Comparison of ENCODE assay signal across 12 cellular contexts in the genomic region with DNA sequence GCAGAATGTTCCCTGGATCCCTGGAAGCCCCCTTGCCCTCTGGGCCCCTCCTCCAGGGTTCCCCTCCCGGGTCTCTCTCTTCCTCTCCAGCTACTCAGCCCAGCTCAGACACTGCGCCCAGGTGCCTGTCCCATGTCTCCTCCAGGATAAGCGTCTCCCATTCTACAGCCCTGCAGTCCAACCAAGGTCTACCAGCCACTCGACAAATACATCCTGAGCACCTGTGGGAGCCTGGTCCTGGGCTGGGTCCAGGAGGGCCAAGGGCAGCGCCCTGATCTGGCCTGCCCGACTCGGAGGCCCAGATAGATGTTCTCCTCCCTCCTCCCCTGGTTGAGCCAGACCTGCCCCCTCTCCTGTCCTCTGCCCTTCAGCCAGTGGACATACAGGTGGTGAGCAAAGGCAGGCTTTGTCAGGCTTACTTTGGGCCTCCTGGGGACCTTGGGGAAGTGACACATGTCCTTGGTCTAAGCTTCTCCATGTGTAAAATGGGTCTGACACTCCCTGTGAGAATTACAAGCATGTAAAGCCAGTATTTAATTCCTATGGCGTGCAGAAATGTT. TPM values are rescaled to one million over a fixed set of nuclear protein-coding genes. Genes with fewer than 3 reads are reported as not detected.
DNase-seq lines count a peak whose midpoint lies in the region; ATAC-seq lines count a peak whose summit lies in the region.
"Had no signal": no experiment of that assay in that cellular context is flagged by ENCODE, and none has a peak within 500 bp of the region (broad histone marks: within the 10 kb centered on the region; RNA-seq: fewer than 3 reads in every experiment).

No MANE protein-coding gene starts in this region.

- H3K9me3 ChIP-seq in mesodermal cell (ENCODE audit: control insufficient read depth, low read length) = no peaks in the 10 kb centered on the region

- 81 to 92% methylated on average over 8 of the region's 8 CpGs for WGBS in mesodermal cell (ENCODE audit: insufficient coverage in 2 of 2), 2 experiments

- ATAC-seq in stimulated activated naive CD8-positive, alpha-beta T cell treated with anti-CD3 and anti-CD28 coated beads, Interleukin-15, Interleukin-2, amounts not matched to agents 100 U/mL and 50 U/mL, for 24 hours = no peak
- no peak for ATAC-seq in GM18520 (IDR thresholded peaks at IDR 0.05; ENCODE audit: unreplicated experiment)

- no peak overlapping the region for H3K27ac Mint-ChIP-seq in stimulated activated naive CD8-positive, alpha-beta T cell treated with anti-CD3 and anti-CD28 coated beads, Interleukin-15, Interleukin-2, amounts not matched to agents 100 ng/mL and 50 ng/mL, for 24 hours
- no peak overlapping the region for H3K27ac Mint-ChIP-seq in activated naive CD8-positive, alpha-beta T cell treated with anti-CD3 and anti-CD28 coated beads for 36 hours

- H3K27me3 Mint-ChIP-seq in stimulated activated naive CD8-positive, alpha-beta T cell treated with anti-CD3 and anti-CD28 coated beads, Interleukin-15, Interleukin-2, amounts not matched to agents 100 ng/mL and 50 ng/mL, for 24 hours = peaks cover 28% of the 10 kb centered on the region
- peaks cover 14% of the 10 kb centered on the region for H3K27me3 Mint-ChIP-seq in activated naive CD8-positive, alpha-beta T cell treated with anti-CD3 and anti-CD28 coated beads for 36 hours

- no peaks in the 10 kb centered on the region for H3K4me1 ChIP-seq in mesodermal cell (ENCODE audit: control insufficient read depth, insufficient read depth, low read length, poor library complexity, severe bottlenecking)

- peaks cover 14% of the 10 kb centered on the region for H3K4me1 Mint-ChIP-seq in stimulated activated naive CD8-positive, alpha-beta T cell treated with anti-CD3 and anti-CD28 coated beads, Interleukin-15, Interleukin-2, amounts not matched to agents 100 ng/mL and 50 ng/mL, for 24 hours (ENCODE audit: low read depth)
- H3K4me1 Mint-ChIP-seq in activated naive CD8-positive, alpha-beta T cell treated with anti-CD3 and anti-CD28 coated beads for 36 hours = peaks cover 12% of the 10 kb centered on the region

- H3K9me3 Mint-ChIP-seq in stimulated activated naive CD8-positive, alpha-beta T cell treated with anti-CD3 and anti-CD28 coated beads, Interleukin-15, Interleukin-2, amounts not matched to agents 100 ng/mL and 50 ng/mL, for 24 hours = no peaks in the 10 kb centered on the region
- H3K9me3 Mint-ChIP-seq in activated naive CD8-positive, alpha-beta T cell treated with anti-CD3 and anti-CD28 coated beads for 36 hours = no peaks in the 10 kb centered on the region

- DNase-seq in stimulated activated naive CD8-positive, alpha-beta T cell treated with anti-CD3 and anti-CD28 coated beads, Interleukin-15, Interleukin-2, amounts not matched to agents 100 U/mL and 50 U/mL, for 24 hours = no peak
- DNase-seq in activated naive CD8-positive, alpha-beta T cell treated with anti-CD3 and anti-CD28 coated beads for 36 hours = no peak
- DNase-seq in effector CD4-positive, alpha-beta T cell = no peak
- no peak for DNase-seq in COLO668 (lab: John Stamatoyannopoulos, UW; ENCODE audit: unreplicated experiment)
- no peak for DNase-seq in NCI-H510A (lab: John Stamatoyannopoulos, UW)

- H3K36me3 Mint-ChIP-seq in stimulated activated naive CD8-positive, alpha-beta T cell treated with anti-CD3 and anti-CD28 coated beads, Interleukin-15, Interleukin-2, amounts not matched to agents 100 ng/mL and 50 ng/mL, for 24 hours (ENCODE audit: low read depth) = no peaks in the 10 kb centered on the region
- H3K36me3 Mint-ChIP-seq in activated naive CD8-positive, alpha-beta T cell treated with anti-CD3 and anti-CD28 coated beads for 36 hours = no peaks in the 10 kb centered on the region

- no peaks in the 10 kb centered on the region for H3K36me3 ChIP-seq in mesodermal cell (ENCODE audit: control insufficient read depth, insufficient read depth, low read length)

- no peak overlapping the region for H3K27ac ChIP-seq in mesodermal cell (ENCODE audit: low read depth, low read length, severe bottlenecking)

- peak overlapping the region; percentile 41 for H3K4me3 ChIP-seq in mesodermal cell (ENCODE audit: extremely low read depth, insufficient read depth, low read length, poor library complexity, severe bottlenecking)

- H3K4me3 Mint-ChIP-seq in stimulated activated naive CD8-positive, alpha-beta T cell treated with anti-CD3 and anti-CD28 coated beads, Interleukin-15, Interleukin-2, amounts not matched to agents 100 ng/mL and 50 ng/mL, for 24 hours = peak overlapping the region; percentile 56
- H3K4me3 Mint-ChIP-seq in activated naive CD8-positive, alpha-beta T cell treated with anti-CD3 and anti-CD28 coated beads for 36 hours = peak overlapping the region; percentile 77

RNA-seq across cellular contexts. Expression of gene FLT4, which starts 1.4 kb away (rescaled TPM):
- total RNA-seq in activated naive CD8-positive, alpha-beta T cell treated with anti-CD3 and anti-CD28 coated beads for 36 hours = 1 to 10 TPM; 5.2 to 6.0 TPM
- 20.2 TPM for polyA plus RNA-seq in mesodermal cell (2013, experiment 1 of 2)
- 11.8 TPM for polyA plus RNA-seq in mesodermal cell (2013, experiment 2 of 2)

RNA-seq across cellular contexts. Expression of gene SCGB3A1, which starts 56.7 kb away (rescaled TPM):
- 1 to 10 TPM; 1.1 to 1.7 TPM for total RNA-seq in activated naive CD8-positive, alpha-beta T cell treated with anti-CD3 and anti-CD28 coated beads for 36 hours
- polyA plus RNA-seq in mesodermal cell (2013, experiment 1 of 2) = 0.92 TPM
- polyA plus RNA-seq in mesodermal cell (2013, experiment 2 of 2) = 1.0 TPM
- total RNA-seq: bronchial epithelial cell; epithelial cell of proximal tubule; renal cortical epithelial cell; T-helper 1 cell treated with Interleukin-12 subunit alpha and Interleukin-12 subunit beta and Interleukin-4 antibody, amounts not matched to agents 30 ng/mL and 1 ng/mL, for 36 hours had no signal
